Comparison of ENCODE assay signal across 1 cellular context in genomic region chr20:6828794-6829423, GRCh38.
TF ChIP-seq lines count a peak whose summit lies in the region.

No MANE protein-coding gene starts in this region.

TF ChIP-seq in GM12878, 131 proteins besides CTCF, POLR2A, EP300 and RAD21 (continued from another document):
- TF ChIP-seq ATF7 (IDR thresholded peaks at IDR 0.05; ENCODE audit: low read depth) (0 out of 2 replicates have a peak, but pooled peaks have one; percentile 12), RELB (IDR thresholded peaks at IDR 0.05; ENCODE audit: low read depth) (peak; percentile 61), KLF5 (IDR thresholded peaks at IDR 0.05; ENCODE audit: partially characterized antibody) (no peak), IKZF1 (conservative IDR thresholded peaks at IDR 0.05) (peak; percentile 43), YBX1 (IDR thresholded peaks at IDR 0.05) (no peak), PBX3 (IDR thresholded peaks at IDR 0.05; ENCODE audit: insufficient replicate concordance, low read depth, low read length) (peak; percentile 64), SMC3 (IDR thresholded peaks at IDR 0.05; ENCODE audit: borderline replicate concordance, low read length) (peak; percentile 81), ZSCAN29 (IDR thresholded peaks at IDR 0.05) (no peak)
